9 cellular contexts compared by ENCODE assay signal in the genomic region with DNA sequence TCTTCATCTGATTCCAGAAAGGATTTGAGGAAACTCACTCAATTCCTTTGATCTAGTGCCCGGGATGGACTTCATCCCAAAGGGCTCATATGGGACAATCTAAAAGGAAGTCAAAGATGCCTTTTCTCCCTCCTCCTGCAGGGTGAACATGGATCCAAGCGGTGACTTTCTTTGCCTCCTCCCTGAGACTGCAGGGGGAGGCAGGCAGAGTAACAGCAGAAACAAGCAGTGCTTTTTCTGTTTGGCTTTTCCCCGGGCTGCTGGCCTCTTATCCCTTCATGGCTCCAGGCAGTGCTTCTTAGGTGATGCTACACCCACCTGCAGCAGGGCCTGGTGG. TPM values are rescaled to one million over a fixed set of nuclear protein-coding genes. Genes with fewer than 3 reads are reported as not detected.
DNase-seq lines count a peak whose midpoint lies in the region; ATAC-seq and TF ChIP-seq lines count a peak whose summit lies in the region.
"Had no signal": no experiment of that assay in that cellular context is flagged by ENCODE, and none has a peak within 500 bp of the region (broad histone marks: within the 10 kb centered on the region; RNA-seq: fewer than 3 reads in every experiment).

No MANE protein-coding gene starts in this region.

- ATAC-seq in HG02970 (IDR thresholded peaks at IDR 0.05; ENCODE audit: low FRiP score, unreplicated experiment) (no peak), GM19455 (IDR thresholded peaks at IDR 0.05; ENCODE audit: unreplicated experiment) (no peak)
- ATAC-seq: left lobe of liver had no signal

- no CpG with 5 or more reads among the region's 3 CpGs for WGBS in H9 (ENCODE audit: extremely low coverage, insufficient read length, low lambda C conversion rate)

- no peak overlapping the region for H3K56ac ChIP-seq in H9 (ENCODE audit: insufficient read length, low read depth, low read length)

- H3K9me3 ChIP-seq in H9 (ENCODE audit: control insufficient read depth, low read depth, low read length) = no peaks in the 10 kb centered on the region

- H2AK5ac ChIP-seq in H9 (ENCODE audit: insufficient read length, low read length) = no peak overlapping the region

- H3K27ac Mint-ChIP-seq in H9 = peak overlapping the region in 2 of 3 experiments; percentile 17 to 38; a peak in 3 of 7 replicates
- no peak overlapping the region for H3K27ac Mint-ChIP-seq in T-helper 2 cell treated with Interferon-gamma antibody and Interleukin-4, amounts not matched to agents 5 μg/mL and 100 μg/mL, for 36 hours

- no peak overlapping the region for H3K27ac ChIP-seq in H9 (ENCODE audit: insufficient read length, low read depth, low read length)
- peak overlapping the region; percentile 66 for H3K27ac ChIP-seq in VCaP

- no peak overlapping the region for H3K4ac ChIP-seq in H9 (ENCODE audit: low read depth, low read length)

- H3K9me3 Mint-ChIP-seq in H9 = no peaks in the 10 kb centered on the region
- H3K9me3 Mint-ChIP-seq in T-helper 2 cell treated with Interferon-gamma antibody and Interleukin-4, amounts not matched to agents 5 μg/mL and 100 μg/mL, for 36 hours = no peaks in the 10 kb centered on the region

- H3K79me1 ChIP-seq in H9 (ENCODE audit: insufficient read depth, low read depth, low read length, poor library complexity, severe bottlenecking) = no peaks in the 10 kb centered on the region

- DNase-seq in AG10803 (ENCODE audit: low read depth) (no peak), H9 (peak; percentile 57), left kidney (ENCODE audit: low read depth, low spot score) (peak; percentile 69)
- DNase-seq in activated CD8-positive, alpha-beta memory T cell treated with anti-CD3 and anti-CD28 coated beads, Interleukin-2, amount 50 U/mL, for 4 hours = no peak
- no peak for DNase-seq in T-helper 2 cell treated with Interferon-gamma antibody and Interleukin-4, amounts not matched to agents 5 μg/mL and 100 μg/mL, for 36 hours (ENCODE audit: low spot score)

- no peak overlapping the region for H3T11ph ChIP-seq in H9 (ENCODE audit: low read length)

- H4K20me1 ChIP-seq in H9 (ENCODE audit: control insufficient read depth, insufficient read depth, insufficient read length) = no peaks in the 10 kb centered on the region

- H4K91ac ChIP-seq in H9 (ENCODE audit: insufficient read length, low read depth, low read length) = no peak overlapping the region

- H3K23me2 ChIP-seq in H9 (ENCODE audit: insufficient read length, low read depth, low read length, poor library complexity, severe bottlenecking) = no peaks in the 10 kb centered on the region

- H3K14ac ChIP-seq in H9 (ENCODE audit: insufficient read depth, low read length) = no peak overlapping the region

- TF ChIP-seq CTCF in AG10803 (conservative IDR thresholded peaks at IDR 0.05; ENCODE audit: low read length) (peak; percentile 29), H9 (conservative IDR thresholded peaks at IDR 0.05) (peak; percentile 51), VCaP (conservative IDR thresholded peaks at IDR 0.05) (peak; percentile 12; the same call in 1 of the 2 replicates)

- no peak overlapping the region for H2BK20ac ChIP-seq in H9 (ENCODE audit: low read depth, low read length, poor library complexity, severe bottlenecking)

- peaks cover 13 to 17% of the 10 kb centered on the region in 2 experiments for H3K4me1 Mint-ChIP-seq in H9
- H3K4me1 Mint-ChIP-seq in T-helper 2 cell treated with Interferon-gamma antibody and Interleukin-4, amounts not matched to agents 5 μg/mL and 100 μg/mL, for 36 hours (ENCODE audit: low read depth) = peaks cover 7% of the 10 kb centered on the region

- H3K4me1 ChIP-seq in H9 (ENCODE audit: insufficient read depth, low read length) = no peaks in the 10 kb centered on the region

- no peak overlapping the region for H2BK120ac ChIP-seq in H9 (ENCODE audit: low read depth, low read length, poor library complexity, severe bottlenecking)

- no peak overlapping the region; a peak in 1 of 5 replicates for H3K4me3 Mint-ChIP-seq in H9
- H3K4me3 Mint-ChIP-seq in T-helper 2 cell treated with Interferon-gamma antibody and Interleukin-4, amounts not matched to agents 5 μg/mL and 100 μg/mL, for 36 hours = no peak overlapping the region

- no peak overlapping the region for H3K9ac ChIP-seq in H9 (ENCODE audit: extremely low read depth, insufficient read length, low read length)

- no peaks in the 10 kb centered on the region for H3K36me3 Mint-ChIP-seq in H9 (ENCODE audit: insufficient read depth in 1 of 3, low read depth in 3 of 3)
- no peaks in the 10 kb centered on the region for H3K36me3 Mint-ChIP-seq in T-helper 2 cell treated with Interferon-gamma antibody and Interleukin-4, amounts not matched to agents 5 μg/mL and 100 μg/mL, for 36 hours (ENCODE audit: low read depth)

- no peak overlapping the region for H2BK5ac ChIP-seq in H9 (ENCODE audit: insufficient read length, low read length)

- no peak overlapping the region for H3K4me3 ChIP-seq in AG10803 (ENCODE audit: low read length)

- H3K27me3 ChIP-seq in H9 (ENCODE audit: insufficient read depth, low read length) = no peaks in the 10 kb centered on the region

- no peak overlapping the region for H4K5ac ChIP-seq in H9 (ENCODE audit: insufficient read length, low read depth, low read length)

- no peak overlapping the region for H3K18ac ChIP-seq in H9 (ENCODE audit: insufficient read length, low read depth, low read length)

- H3K23ac ChIP-seq in H9 (ENCODE audit: insufficient read length, low read depth, low read length) = no peak overlapping the region

- no peak overlapping the region for H3K4me2 ChIP-seq in H9 (ENCODE audit: insufficient read depth, insufficient read length, low read length)

- no peak overlapping the region for H2AFZ ChIP-seq in H9 (ENCODE audit: low read length)

- no peaks in the 10 kb centered on the region; the same call in 1 of the 2 replicates for H3K27me3 Mint-ChIP-seq in H9 (ENCODE audit: low read depth)
- peaks cover 10% of the 10 kb centered on the region for H3K27me3 Mint-ChIP-seq in T-helper 2 cell treated with Interferon-gamma antibody and Interleukin-4, amounts not matched to agents 5 μg/mL and 100 μg/mL, for 36 hours (ENCODE audit: low read depth)

- H2BK12ac ChIP-seq in H9 (ENCODE audit: insufficient read length, low read depth, low read length) = no peak overlapping the region

- H2BK15ac ChIP-seq in H9 (ENCODE audit: low read depth, low read length) = no peak overlapping the region

- no peaks in the 10 kb centered on the region for H3K79me2 ChIP-seq in H9 (ENCODE audit: insufficient read depth, low read length)

- H4K8ac ChIP-seq in H9 (replicated peaks; ENCODE audit: insufficient read length, low read depth, low read length) = no peak overlapping the region

RNA-seq across cellular contexts. Expression of a gene that starts 10.0 kb away (rescaled TPM):
- total RNA-seq in H9 (2021) = 25.0 and 25.6 TPM in 2 replicates

Comparison
In these comparisons a context has a peak if more than half of its experiments do, and no peak if none do; other contexts are left out.
1. DNase-seq: peak in H9 (single experiment) and left kidney (single experiment); none in AG10803 (single experiment), activated CD8-positive, alpha-beta memory T cell treated with anti-CD3 and anti-CD28 coated beads, Interleukin-2, amount 50 U/mL, for 4 hours (single experiment) and T-helper 2 cell treated with Interferon-gamma antibody and Interleukin-4, amounts not matched to agents 5 μg/mL and 100 μg/mL, for 36 hours (single experiment).
2. Peak in every context shown above with its lines, with median percentiles within 50 percentile points of each other: CTCF ChIP-seq.